23 cellular contexts compared by ENCODE assay signal in genomic region chr10:69881202-69881601, GRCh38.
DNase-seq lines count a peak whose midpoint lies in the region; ATAC-seq, FAIRE-seq and TF ChIP-seq lines count a peak whose summit lies in the region.
"Had no signal": no experiment of that assay in that cellular context is flagged by ENCODE, and none has a peak within 500 bp of the region (broad histone marks: within the 10 kb centered on the region; RNA-seq: fewer than 3 reads in every experiment).

No MANE protein-coding gene starts in this region.

- POLR2A ChIA-PET in HEK293 (lab: Yijun Ruan, JAX): no interaction called here

- no peak overlapping the region for H3K9ac ChIP-seq in kidney (ENCODE audit: low read length in 2 of 2)

- H3K36me3 ChIP-seq in HEK293 (ENCODE audit: control insufficient read depth in 2 of 2, insufficient read depth in 1 of 2, low read length in 2 of 2): no peaks in the 10 kb centered on the region
- no peaks in the 10 kb centered on the region for H3K36me3 ChIP-seq in kidney (ENCODE audit: control insufficient read depth in 1 of 2, insufficient read depth in 2 of 2, low read length in 2 of 2)
- H3K36me3 ChIP-seq: Peyer's patch, SJSA1 had no signal

- no peak overlapping the region for H3K4me3 Mint-ChIP-seq in neural crest cell
- H3K4me3 Mint-ChIP-seq in stimulated activated naive B cell treated with anti-CD40 and anti-IgM and Interleukin-4, amounts not matched to agents 10 μg/mL and 1 μg/mL and 100 μg/mL, for 72 hours: no peak overlapping the region
- H3K4me3 Mint-ChIP-seq: B cell; CD4-positive, CD25-positive, alpha-beta regulatory T cell; H9 had no signal

- no peaks in the 10 kb centered on the region for H3K9me3 Mint-ChIP-seq in neural crest cell
- H3K9me3 Mint-ChIP-seq in stimulated activated naive B cell treated with anti-CD40 and anti-IgM and Interleukin-4, amounts not matched to agents 10 μg/mL and 1 μg/mL and 100 μg/mL, for 72 hours: no peaks in the 10 kb centered on the region
- H3K9me3 Mint-ChIP-seq: CD4-positive, CD25-positive, alpha-beta regulatory T cell; H9 had no signal

- H3K4me3 ChIP-seq in HEK293 (ENCODE audit: low read depth, low read length): no peak overlapping the region
- H3K4me3 ChIP-seq in kidney (ENCODE audit: low read length in 2 of 2): no peak overlapping the region
- H3K4me3 ChIP-seq: A549, Peyer's patch, SJSA1 had no signal

- no peak for FAIRE-seq in kidney (lab: Jason Lieb, UNC)
- FAIRE-seq: A549 had no signal

- TF ChIP-seq CTCF in HEK293 (tag by site-specific recombination; IDR thresholded peaks at IDR 0.05) (no peak), kidney (IDR thresholded peaks at IDR 0.05; ENCODE audit: borderline replicate concordance, extremely low read depth, insufficient read depth) (no peak), neural crest cell (conservative IDR thresholded peaks at IDR 0.05) (no peak)

- no peaks in the 10 kb centered on the region for H3K36me3 Mint-ChIP-seq in neural crest cell (ENCODE audit: low read depth)
- no peaks in the 10 kb centered on the region for H3K36me3 Mint-ChIP-seq in stimulated activated naive B cell treated with anti-CD40 and anti-IgM and Interleukin-4, amounts not matched to agents 10 μg/mL and 1 μg/mL and 100 μg/mL, for 72 hours
- H3K36me3 Mint-ChIP-seq: CD4-positive, CD25-positive, alpha-beta regulatory T cell had no signal

- peaks cover 48% of the 10 kb centered on the region for H3K4me1 Mint-ChIP-seq in neural crest cell
- peaks cover 0 to 13% of the 10 kb centered on the region in 2 donors for H3K4me1 Mint-ChIP-seq in stimulated activated naive B cell treated with anti-CD40 and anti-IgM and Interleukin-4, amounts not matched to agents 10 μg/mL and 1 μg/mL and 100 μg/mL, for 72 hours
- H3K4me1 Mint-ChIP-seq: B cell; CD4-positive, CD25-positive, alpha-beta regulatory T cell had no signal

- DNase-seq in kidney (peak; percentile 51), neural crest cell (ENCODE audit: low read depth, low spot score) (no peak), SW480 (ENCODE audit: low spot score) (no peak), NCI-H128 (lab: John Stamatoyannopoulos, UW; ENCODE audit: unreplicated experiment) (no peak)
- DNase-seq in stimulated activated naive B cell treated with anti-CD40 and anti-IgM and Interleukin-4, amounts not matched to agents 10 μg/mL and 1 μg/mL and 100 μg/mL, for 72 hours: no peak
- DNase-seq: CD4-positive, CD25-positive, alpha-beta regulatory T cell; COR-L47; DMS 273 treated with DMSO at 0.1 percent for 48 hours; DMS79 treated with DMSO at 0.1 percent for 48 hours; H9; KG1; NCI-H1092 treated with DMSO at 0.1 percent for 48 hours; NCI-H146; NCI-H2029 treated with DMSO at 0.1 percent for 48 hours; NCI-H345; NCI-H774; Peyer's patch had no signal

- intact Hi-C loops in kidney (cut with DNase I): no loop called here

- no peaks in the 10 kb centered on the region for H3K27me3 Mint-ChIP-seq in neural crest cell (ENCODE audit: low read depth)
- H3K27me3 Mint-ChIP-seq in stimulated activated naive B cell treated with anti-CD40 and anti-IgM and Interleukin-4, amounts not matched to agents 10 μg/mL and 1 μg/mL and 100 μg/mL, for 72 hours: peaks cover 16 to 31% of the 10 kb centered on the region in 2 donors

- H3K27ac ChIP-seq in HEK293 (ENCODE audit: extremely low read depth, low read depth, low read length): no peak overlapping the region
- H3K27ac ChIP-seq in kidney (ENCODE audit: low read depth in 2 of 2, low read length in 2 of 2): no peak overlapping the region
- H3K27ac ChIP-seq: A549, SJSA1 had no signal

- H3K27ac Mint-ChIP-seq in neural crest cell (ENCODE audit: unreplicated experiment): peak overlapping the region; percentile 16
- peak overlapping the region; percentile 4 for H3K27ac Mint-ChIP-seq in stimulated activated naive B cell treated with anti-CD40 and anti-IgM and Interleukin-4, amounts not matched to agents 10 μg/mL and 1 μg/mL and 100 μg/mL, for 72 hours
- H3K27ac Mint-ChIP-seq: B cell; CD4-positive, CD25-positive, alpha-beta regulatory T cell had no signal

- CTCF ChIA-PET in HEK293 (lab: Yijun Ruan, JAX): interaction anchor here (0.8 to 2.3 kb wide), 2 partner anchors 19 to 252 kb away, joined by 3 to 8 read pairs; no protein-coding TSS in a partner anchor

- H3K9me3 ChIP-seq in HEK293 (ENCODE audit: control insufficient read depth, insufficient read depth, low read depth, low read length) (no peaks in the 10 kb centered on the region), kidney (ENCODE audit: control insufficient read depth in 1 of 2, low read length in 2 of 2) (no peaks in the 10 kb centered on the region)
- H3K9me3 ChIP-seq: A549, Peyer's patch, SJSA1 had no signal

- ATAC-seq in stimulated activated naive B cell treated with anti-CD40 and anti-IgM and Interleukin-4, amounts not matched to agents 10 μg/mL and 1 μg/mL and 100 μg/mL, for 72 hours (replicated peaks): no peak
- ATAC-seq in HG03135 (IDR thresholded peaks at IDR 0.05; ENCODE audit: unreplicated experiment) (no peak), HG02884 (IDR thresholded peaks at IDR 0.05; ENCODE audit: unreplicated experiment) (no peak)
- ATAC-seq: A549 had no signal

- H3K4me1 ChIP-seq in HEK293 (ENCODE audit: control insufficient read depth, insufficient read depth, low read length) (no peaks in the 10 kb centered on the region), kidney (ENCODE audit: control insufficient read depth in 1 of 2, insufficient read depth in 1 of 2, low read depth in 1 of 2, low read length in 2 of 2) (no peaks in the 10 kb centered on the region)
- H3K4me1 ChIP-seq: A549 had no signal

TF ChIP-seq in HEK293, 187 proteins besides CTCF, POLR2A, EP300 and RAD21:
- TF ChIP-seq ZSCAN5A (tag by site-specific recombination; IDR thresholded peaks at IDR 0.05): no peak
- peak; percentile 78 for TF ChIP-seq ZNF341 (tag by site-specific recombination; IDR thresholded peaks at IDR 0.05; ENCODE audit: low read depth)
